In genomic region chr3:138479355-138479964, GRCh38 we compare ENCODE assay signal across 8 cellular contexts. TPM values are rescaled to one million over a fixed set of nuclear protein-coding genes. Genes with fewer than 3 reads are reported as not detected.
A peak's percentile ranks its signal among the peaks of the same experiment; 100 is the strongest.
DNase-seq lines count a peak whose midpoint lies in the region; ATAC-seq and TF ChIP-seq lines count a peak whose summit lies in the region.

No MANE protein-coding gene starts in this region.

- H3K4me3 ChIP-seq in GM12864 (ENCODE audit: low read depth, low read length): no peak overlapping the region

- intact Hi-C loops in left ventricle myocardium superior (cut with micrococcal nuclease): no loop called here

- peak; percentile 91 for TF ChIP-seq CTCF in AG09319 (IDR thresholded peaks at IDR 0.05; ENCODE audit: low read depth, low read length)
- peak; percentile 87 for TF ChIP-seq CTCF in GM12864 (IDR thresholded peaks at IDR 0.05; ENCODE audit: low read depth, low read length, missing control alignments)
- peak; percentile 84 for TF ChIP-seq CTCF in VCaP (conservative IDR thresholded peaks at IDR 0.05)

- ATAC-seq in left ventricle myocardium superior: peak; percentile 47
- no peak for ATAC-seq in GM19023 (IDR thresholded peaks at IDR 0.05; ENCODE audit: unreplicated experiment)
- ATAC-seq in GM21717 (IDR thresholded peaks at IDR 0.05; ENCODE audit: unreplicated experiment): no peak

- H3K27ac ChIP-seq in VCaP: no peak overlapping the region

- DNase-seq in AG09319 (ENCODE audit: extremely low read depth, low read depth) (peak; percentile 10), GM12864 (ENCODE audit: low read depth) (no peak), NCI-H128 (lab: John Stamatoyannopoulos, UW; ENCODE audit: unreplicated experiment) (peak; percentile 34), left ventricle myocardium superior (no peak), superior temporal gyrus (ENCODE audit: extremely low spot score) (peak; percentile 38)

RNA-seq across cellular contexts. Expression of gene ESYT3, which starts 45.0 kb away (rescaled TPM):
- total RNA-seq in left ventricle myocardium superior: 1.2 TPM

Comparison
In these comparisons a context has a peak if more than half of its experiments do, and no peak if none do; other contexts are left out.
1. DNase-seq: peak in AG09319 (single experiment), NCI-H128 (single experiment) and superior temporal gyrus (single experiment); none in GM12864 (single experiment) and left ventricle myocardium superior (single experiment).
2. Peak in every context shown above with its lines, with median percentiles within 50 percentile points of each other: CTCF ChIP-seq.